Comparison of ENCODE assay signal across 1 cellular context in the genomic region with DNA sequence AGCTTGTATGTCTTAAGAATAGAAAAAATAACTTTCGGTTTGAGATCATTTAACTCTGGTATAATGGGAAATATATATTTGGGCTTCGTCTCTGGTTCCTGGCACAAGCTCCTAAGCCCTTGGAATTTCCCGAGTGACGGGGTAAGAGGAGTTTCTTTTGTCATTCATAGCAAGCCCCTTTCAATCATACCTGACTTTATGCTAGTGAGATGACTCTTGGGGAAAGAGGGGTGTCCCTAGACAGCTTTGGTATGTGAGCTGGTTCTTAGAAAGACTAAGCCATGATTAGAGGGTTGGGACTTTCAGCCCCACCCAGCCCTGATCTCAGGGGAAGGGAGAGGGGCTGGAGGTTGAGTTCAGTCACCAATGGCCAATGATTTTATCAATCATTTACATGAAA.
TF ChIP-seq lines count a peak whose summit lies in the region.

No MANE protein-coding gene starts in this region.

TF ChIP-seq in GM23338, 12 proteins besides CTCF, POLR2A, EP300 and RAD21 (continued from another document):
- TF ChIP-seq, protein P1, sequence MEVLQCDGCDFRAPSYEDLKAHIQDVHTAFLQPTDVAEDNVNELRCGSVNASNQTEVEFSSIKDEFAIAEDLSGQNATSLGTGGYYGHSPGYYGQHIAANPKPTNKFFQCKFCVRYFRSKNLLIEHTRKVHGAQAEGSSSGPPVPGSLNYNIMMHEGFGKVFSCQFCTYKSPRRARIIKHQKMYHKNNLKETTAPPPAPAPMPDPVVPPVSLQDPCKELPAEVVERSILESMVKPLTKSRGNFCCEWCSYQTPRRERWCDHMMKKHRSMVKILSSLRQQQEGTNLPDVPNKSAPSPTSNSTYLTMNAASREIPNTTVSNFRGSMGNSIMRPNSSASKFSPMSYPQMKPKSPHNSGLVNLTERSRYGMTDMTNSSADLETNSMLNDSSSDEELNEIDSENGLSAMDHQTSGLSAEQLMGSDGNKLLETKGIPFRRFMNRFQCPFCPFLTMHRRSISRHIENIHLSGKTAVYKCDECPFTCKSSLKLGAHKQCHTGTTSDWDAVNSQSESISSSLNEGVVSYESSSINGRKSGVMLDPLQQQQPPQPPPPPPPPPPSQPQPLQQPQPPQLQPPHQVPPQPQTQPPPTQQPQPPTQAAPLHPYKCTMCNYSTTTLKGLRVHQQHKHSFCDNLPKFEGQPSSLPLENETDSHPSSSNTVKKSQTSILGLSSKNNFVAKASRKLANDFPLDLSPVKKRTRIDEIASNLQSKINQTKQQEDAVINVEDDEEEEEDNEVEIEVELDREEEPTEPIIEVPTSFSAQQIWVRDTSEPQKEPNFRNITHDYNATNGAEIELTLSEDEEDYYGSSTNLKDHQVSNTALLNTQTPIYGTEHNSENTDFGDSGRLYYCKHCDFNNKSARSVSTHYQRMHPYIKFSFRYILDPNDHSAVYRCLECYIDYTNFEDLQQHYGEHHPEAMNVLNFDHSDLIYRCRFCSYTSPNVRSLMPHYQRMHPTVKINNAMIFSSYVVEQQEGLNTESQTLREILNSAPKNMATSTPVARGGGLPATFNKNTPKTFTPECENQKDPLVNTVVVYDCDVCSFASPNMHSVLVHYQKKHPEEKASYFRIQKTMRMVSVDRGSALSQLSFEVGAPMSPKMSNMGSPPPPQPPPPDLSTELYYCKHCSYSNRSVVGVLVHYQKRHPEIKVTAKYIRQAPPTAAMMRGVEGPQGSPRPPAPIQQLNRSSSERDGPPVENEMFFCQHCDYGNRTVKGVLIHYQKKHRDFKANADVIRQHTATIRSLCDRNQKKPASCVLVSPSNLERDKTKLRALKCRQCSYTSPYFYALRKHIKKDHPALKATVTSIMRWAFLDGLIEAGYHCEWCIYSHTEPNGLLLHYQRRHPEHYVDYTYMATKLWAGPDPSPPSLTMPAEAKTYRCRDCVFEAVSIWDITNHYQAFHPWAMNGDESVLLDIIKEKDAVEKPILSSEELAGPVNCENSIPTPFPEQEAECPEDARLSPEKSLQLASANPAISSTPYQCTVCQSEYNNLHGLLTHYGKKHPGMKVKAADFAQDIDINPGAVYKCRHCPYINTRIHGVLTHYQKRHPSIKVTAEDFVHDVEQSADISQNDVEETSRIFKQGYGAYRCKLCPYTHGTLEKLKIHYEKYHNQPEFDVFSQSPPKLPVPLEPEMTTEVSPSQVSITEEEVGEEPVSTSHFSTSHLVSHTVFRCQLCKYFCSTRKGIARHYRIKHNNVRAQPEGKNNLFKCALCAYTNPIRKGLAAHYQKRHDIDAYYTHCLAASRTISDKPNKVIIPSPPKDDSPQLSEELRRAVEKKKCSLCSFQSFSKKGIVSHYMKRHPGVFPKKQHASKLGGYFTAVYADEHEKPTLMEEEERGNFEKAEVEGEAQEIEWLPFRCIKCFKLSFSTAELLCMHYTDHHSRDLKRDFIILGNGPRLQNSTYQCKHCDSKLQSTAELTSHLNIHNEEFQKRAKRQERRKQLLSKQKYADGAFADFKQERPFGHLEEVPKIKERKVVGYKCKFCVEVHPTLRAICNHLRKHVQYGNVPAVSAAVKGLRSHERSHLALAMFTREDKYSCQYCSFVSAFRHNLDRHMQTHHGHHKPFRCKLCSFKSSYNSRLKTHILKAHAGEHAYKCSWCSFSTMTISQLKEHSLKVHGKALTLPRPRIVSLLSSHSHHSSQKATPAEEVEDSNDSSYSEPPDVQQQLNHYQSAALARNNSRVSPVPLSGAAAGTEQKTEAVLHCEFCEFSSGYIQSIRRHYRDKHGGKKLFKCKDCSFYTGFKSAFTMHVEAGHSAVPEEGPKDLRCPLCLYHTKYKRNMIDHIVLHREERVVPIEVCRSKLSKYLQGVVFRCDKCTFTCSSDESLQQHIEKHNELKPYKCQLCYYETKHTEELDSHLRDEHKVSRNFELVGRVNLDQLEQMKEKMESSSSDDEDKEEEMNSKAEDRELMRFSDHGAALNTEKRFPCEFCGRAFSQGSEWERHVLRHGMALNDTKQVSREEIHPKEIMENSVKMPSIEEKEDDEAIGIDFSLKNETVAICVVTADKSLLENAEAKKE (CRISPR knock-in tag; IDR thresholded peaks at IDR 0.05): no peak
- TF ChIP-seq ZNF114 (CRISPR knock-in tag; IDR thresholded peaks at IDR 0.05): no peak
- no peak for TF ChIP-seq POLR2AphosphoS5 (IDR thresholded peaks at IDR 0.05; ENCODE audit: low read depth)
- TF ChIP-seq NANOG (IDR thresholded peaks at IDR 0.05; ENCODE audit: borderline replicate concordance): no peak
- TF ChIP-seq, protein P2, sequence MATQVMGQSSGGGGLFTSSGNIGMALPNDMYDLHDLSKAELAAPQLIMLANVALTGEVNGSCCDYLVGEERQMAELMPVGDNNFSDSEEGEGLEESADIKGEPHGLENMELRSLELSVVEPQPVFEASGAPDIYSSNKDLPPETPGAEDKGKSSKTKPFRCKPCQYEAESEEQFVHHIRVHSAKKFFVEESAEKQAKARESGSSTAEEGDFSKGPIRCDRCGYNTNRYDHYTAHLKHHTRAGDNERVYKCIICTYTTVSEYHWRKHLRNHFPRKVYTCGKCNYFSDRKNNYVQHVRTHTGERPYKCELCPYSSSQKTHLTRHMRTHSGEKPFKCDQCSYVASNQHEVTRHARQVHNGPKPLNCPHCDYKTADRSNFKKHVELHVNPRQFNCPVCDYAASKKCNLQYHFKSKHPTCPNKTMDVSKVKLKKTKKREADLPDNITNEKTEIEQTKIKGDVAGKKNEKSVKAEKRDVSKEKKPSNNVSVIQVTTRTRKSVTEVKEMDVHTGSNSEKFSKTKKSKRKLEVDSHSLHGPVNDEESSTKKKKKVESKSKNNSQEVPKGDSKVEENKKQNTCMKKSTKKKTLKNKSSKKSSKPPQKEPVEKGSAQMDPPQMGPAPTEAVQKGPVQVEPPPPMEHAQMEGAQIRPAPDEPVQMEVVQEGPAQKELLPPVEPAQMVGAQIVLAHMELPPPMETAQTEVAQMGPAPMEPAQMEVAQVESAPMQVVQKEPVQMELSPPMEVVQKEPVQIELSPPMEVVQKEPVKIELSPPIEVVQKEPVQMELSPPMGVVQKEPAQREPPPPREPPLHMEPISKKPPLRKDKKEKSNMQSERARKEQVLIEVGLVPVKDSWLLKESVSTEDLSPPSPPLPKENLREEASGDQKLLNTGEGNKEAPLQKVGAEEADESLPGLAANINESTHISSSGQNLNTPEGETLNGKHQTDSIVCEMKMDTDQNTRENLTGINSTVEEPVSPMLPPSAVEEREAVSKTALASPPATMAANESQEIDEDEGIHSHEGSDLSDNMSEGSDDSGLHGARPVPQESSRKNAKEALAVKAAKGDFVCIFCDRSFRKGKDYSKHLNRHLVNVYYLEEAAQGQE (IDR thresholded peaks at IDR 0.05; ENCODE audit: unreplicated experiment): no peak
- no peak for TF ChIP-seq EZH2 (IDR thresholded peaks at IDR 0.05; ENCODE audit: low read depth, unreplicated experiment)
TF ChIP-seq in GM23338: peak in this region for 0.
